In genomic region chr6:39068391-39068790, GRCh38 we compare ENCODE assay signal across 31 cellular contexts. TPM values are rescaled to one million over a fixed set of nuclear protein-coding genes. Genes with fewer than 3 reads are reported as not detected.
"Had no signal": no experiment of that assay in that cellular context is flagged by ENCODE, and none has a peak within 500 bp of the region (broad histone marks: within the 10 kb centered on the region; RNA-seq: fewer than 3 reads in every experiment).

No MANE protein-coding gene starts in this region.

- ATAC-seq: left cardiac atrium; left lobe of liver; lower lobe of right lung; natural killer cell; pancreas; right cardiac atrium; sciatic nerve; stimulated activated memory B cell treated with anti-CD40 and anti-IgM and Interleukin-4, amounts not matched to agents 10 μg/mL and 1 μg/mL and 100 μg/mL, for 72 hours; stimulated activated naive CD8-positive, alpha-beta T cell treated with anti-CD3 and anti-CD28 coated beads, Interleukin-15, amount 100 ng/mL, for 72 hours had no signal

- H3K27me3 ChIP-seq: neural progenitor cell, pancreas, tibial nerve, vagina had no signal

- H3K36me3 ChIP-seq: lower lobe of right lung, neural progenitor cell, pancreas, prostate gland, tibial nerve, vagina had no signal

- H3K4me3 ChIP-seq: hepatocyte, lower lobe of right lung, neural progenitor cell, pancreas, prostate gland, tibial nerve, vagina had no signal

- H3K4me1 ChIP-seq: lower lobe of right lung, neural progenitor cell, pancreas, prostate gland, tibial nerve, vagina had no signal

- H3K27ac ChIP-seq: hepatocyte, lower lobe of right lung, neural progenitor cell, pancreas, prostate gland, tibial nerve, vagina had no signal

- DNase-seq: kidney glomerular epithelial cell; left cardiac atrium; lower lobe of right lung; mammary epithelial cell; mesenchymal stem cell; naive B cell; natural killer cell; nephron progenitor cell; retina; right cardiac atrium; small intestine; stimulated activated CD4-positive, alpha-beta T cell treated with anti-CD3 and anti-CD28 coated beads, Interleukin-1b, Interleukin-23, amount 100 ng/mL, for 48 hours; stimulated activated CD4-positive, alpha-beta T cell treated with anti-CD3 and anti-CD28 coated beads, Interleukin-2, amount 100 ng/mL, for 48 hours; stimulated activated CD4-positive, alpha-beta T cell treated with anti-CD3 and anti-CD28 coated beads, Interleukin-4, amount 100 ng/mL, for 4 hours; stimulated activated CD8-positive, alpha-beta memory T cell treated with anti-CD3 and anti-CD28 coated beads, Interleukin-4, amount 100 ng/mL, for 48 hours; stimulated activated naive CD4-positive, alpha-beta T cell treated with Interleukin-2 at 50 U/mL for 16 hours; stimulated activated naive CD8-positive, alpha-beta T cell treated with anti-CD3 and anti-CD28 coated beads, Interleukin-15, amount 100 ng/mL, for 72 hours; substantia nigra had no signal

- H3K9me3 ChIP-seq: lower lobe of right lung, pancreas, prostate gland, tibial nerve, vagina had no signal

RNA-seq across cellular contexts. Expression of gene GLP1R, which starts 19.8 kb away (rescaled TPM):
- total RNA-seq: left lobe of liver, liver, mesothelial cell of epicardium, omental fat pad, vagina had no signal
- polyA plus RNA-seq: hepatocyte, keratinocyte, liver, mammary epithelial cell had no signal
